Comparison of ENCODE assay signal across 38 cellular contexts in genomic region chr1:204900721-204901120, GRCh38. TPM values are rescaled to one million over a fixed set of nuclear protein-coding genes. Genes with fewer than 3 reads are reported as not detected.
"Had no signal": no experiment of that assay in that cellular context is flagged by ENCODE, and none has a peak within 500 bp of the region (broad histone marks: within the 10 kb centered on the region; RNA-seq: fewer than 3 reads in every experiment).

No MANE protein-coding gene starts in this region.

- H3K4me1 Mint-ChIP-seq: activated CD4-positive, alpha-beta memory T cell treated with anti-CD3 and anti-CD28 coated beads, Interleukin-2, amount 10 ng/mL, durations not matched to agents 7 days and 5 days; activated CD4-positive, alpha-beta T cell treated with anti-CD3 and anti-CD28 coated beads for 36 hours; activated CD4-positive, alpha-beta T cell treated with anti-CD3 and anti-CD28 coated beads, Interleukin-2, amount 10 ng/mL, durations not matched to agents 7 days and 5 days; activated CD8-positive, alpha-beta memory T cell treated with anti-CD3 and anti-CD28 coated beads, Interleukin-2, amount 10 ng/mL, durations not matched to agents 7 days and 5 days; activated naive CD4-positive, alpha-beta T cell treated with anti-CD3 and anti-CD28 coated beads, Interleukin-2, amount 10 ng/mL, durations not matched to agents 7 days and 5 days; activated naive CD4-positive, alpha-beta T cell treated with anti-CD3 and anti-CD28 coated beads, Interleukin-2, amount 50 U/mL, for 24 hours; activated naive CD8-positive, alpha-beta T cell treated with anti-CD3 and anti-CD28 coated beads, Interleukin-2, amount 10 ng/mL, durations not matched to agents 7 days and 5 days; activated naive CD8-positive, alpha-beta T cell treated with anti-CD3 and anti-CD28 coated beads, Interleukin-2, amount 50 U/mL, for 24 hours; central memory CD8-positive, alpha-beta T cell had no signal

- H3K27me3 ChIP-seq: ascending aorta had no signal

- H3K9me3 ChIP-seq: ascending aorta had no signal

- ATAC-seq: activated CD4-positive, alpha-beta T cell treated with anti-CD3 and anti-CD28 coated beads for 36 hours; activated CD4-positive, CD25-positive, alpha-beta regulatory T cell treated with anti-CD3 and anti-CD28 coated beads, Interleukin-2, amount 50 U/mL, for 24 hours; activated CD8-positive, alpha-beta memory T cell treated with anti-CD3 and anti-CD28 coated beads, Interleukin-2, amount 10 ng/mL, durations not matched to agents 7 days and 5 days; activated CD8-positive, alpha-beta T cell treated with anti-CD3 and anti-CD28 coated beads, Interleukin-2, amount 10 ng/mL, durations not matched to agents 7 days and 5 days; activated naive CD8-positive, alpha-beta T cell treated with anti-CD3 and anti-CD28 coated beads, Interleukin-2, amount 50 U/mL, for 24 hours had no signal

- H3K36me3 ChIP-seq: ascending aorta, cardiac muscle cell had no signal

- H3K4me1 ChIP-seq: ascending aorta had no signal

- H3K36me3 Mint-ChIP-seq: activated CD8-positive, alpha-beta memory T cell treated with anti-CD3 and anti-CD28 coated beads, Interleukin-2, amount 10 ng/mL, durations not matched to agents 7 days and 5 days; activated naive CD4-positive, alpha-beta T cell treated with anti-CD3 and anti-CD28 coated beads, Interleukin-2, amount 10 ng/mL, durations not matched to agents 7 days and 5 days; activated naive CD4-positive, alpha-beta T cell treated with anti-CD3 and anti-CD28 coated beads, Interleukin-2, amount 50 U/mL, for 24 hours; activated naive CD8-positive, alpha-beta T cell; activated naive CD8-positive, alpha-beta T cell treated with anti-CD3 and anti-CD28 coated beads, Interleukin-2, amount 10 ng/mL, durations not matched to agents 7 days and 5 days; brain had no signal

- H3K4me3 Mint-ChIP-seq: activated CD4-positive, alpha-beta memory T cell treated with anti-CD3 and anti-CD28 coated beads, Interleukin-2, amount 10 ng/mL, durations not matched to agents 7 days and 5 days; activated CD4-positive, alpha-beta T cell treated with anti-CD3 and anti-CD28 coated beads for 36 hours; activated CD4-positive, alpha-beta T cell treated with anti-CD3 and anti-CD28 coated beads, Interleukin-2, amount 10 ng/mL, durations not matched to agents 7 days and 5 days; activated CD8-positive, alpha-beta memory T cell treated with anti-CD3 and anti-CD28 coated beads, Interleukin-2, amount 10 ng/mL, durations not matched to agents 7 days and 5 days; activated CD8-positive, alpha-beta T cell treated with anti-CD3 and anti-CD28 coated beads, Interleukin-2, amount 10 ng/mL, durations not matched to agents 7 days and 5 days; activated naive CD4-positive, alpha-beta T cell treated with anti-CD3 and anti-CD28 coated beads, Interleukin-2, amount 10 ng/mL, durations not matched to agents 7 days and 5 days; activated naive CD4-positive, alpha-beta T cell treated with anti-CD3 and anti-CD28 coated beads, Interleukin-2, amount 50 U/mL, for 24 hours; activated naive CD8-positive, alpha-beta T cell; activated naive CD8-positive, alpha-beta T cell treated with anti-CD3 and anti-CD28 coated beads, Interleukin-2, amount 10 ng/mL, durations not matched to agents 7 days and 5 days; activated naive CD8-positive, alpha-beta T cell treated with anti-CD3 and anti-CD28 coated beads, Interleukin-2, amount 50 U/mL, for 24 hours; activated T-cell treated with anti-CD3 and anti-CD28 coated beads, Interleukin-2, amount 50 U/mL, for 24 hours; brain; central memory CD8-positive, alpha-beta T cell; T-helper 1 cell treated with Interleukin-12 subunit alpha and Interleukin-12 subunit beta and Interleukin-4 antibody, amounts not matched to agents 30 μg/mL and 1 μg/mL, for 36 hours; T-helper 2 cell treated with Interferon-gamma antibody and Interleukin-4, amounts not matched to agents 5 μg/mL and 100 μg/mL, for 36 hours had no signal

- H3K27ac ChIP-seq: ascending aorta, cardiac muscle cell, VCaP had no signal

- H3K27ac Mint-ChIP-seq: activated CD4-positive, alpha-beta memory T cell treated with anti-CD3 and anti-CD28 coated beads, Interleukin-2, amount 10 ng/mL, durations not matched to agents 7 days and 5 days; activated CD4-positive, alpha-beta T cell treated with anti-CD3 and anti-CD28 coated beads for 36 hours; activated CD4-positive, alpha-beta T cell treated with anti-CD3 and anti-CD28 coated beads, Interleukin-2, amount 10 ng/mL, durations not matched to agents 7 days and 5 days; activated CD8-positive, alpha-beta memory T cell treated with anti-CD3 and anti-CD28 coated beads, Interleukin-2, amount 10 ng/mL, durations not matched to agents 7 days and 5 days; activated CD8-positive, alpha-beta T cell treated with anti-CD3 and anti-CD28 coated beads, Interleukin-2, amount 10 ng/mL, durations not matched to agents 7 days and 5 days; activated naive CD4-positive, alpha-beta T cell treated with anti-CD3 and anti-CD28 coated beads, Interleukin-2, amount 10 ng/mL, durations not matched to agents 7 days and 5 days; activated naive CD4-positive, alpha-beta T cell treated with anti-CD3 and anti-CD28 coated beads, Interleukin-2, amount 50 U/mL, for 24 hours; activated naive CD8-positive, alpha-beta T cell; activated naive CD8-positive, alpha-beta T cell treated with anti-CD3 and anti-CD28 coated beads, Interleukin-2, amount 10 ng/mL, durations not matched to agents 7 days and 5 days; activated naive CD8-positive, alpha-beta T cell treated with anti-CD3 and anti-CD28 coated beads, Interleukin-2, amount 50 U/mL, for 24 hours; activated T-cell treated with anti-CD3 and anti-CD28 coated beads, Interleukin-2, amount 50 U/mL, for 24 hours; activated T-helper 2 cell treated with anti-CD3 and anti-CD28 coated beads, Interferon-gamma antibody, Interleukin-2, Interleukin-4, amounts not matched to agents 10 μg/mL and 5 μg/mL and 100 μg/mL, durations not matched to agents 14 hours and 24 hours and 36 hours; T-helper 1 cell treated with Interleukin-12 subunit alpha and Interleukin-12 subunit beta and Interleukin-4 antibody, amounts not matched to agents 30 μg/mL and 1 μg/mL, for 36 hours; T-helper 2 cell treated with Interferon-gamma antibody and Interleukin-4, amounts not matched to agents 5 μg/mL and 100 μg/mL, for 36 hours had no signal

- FAIRE-seq: bronchial epithelial cell, TTC549 had no signal

- H3K4me3 ChIP-seq: ascending aorta, cardiac muscle cell had no signal

- H3K9me3 Mint-ChIP-seq: activated CD4-positive, alpha-beta memory T cell treated with anti-CD3 and anti-CD28 coated beads, Interleukin-2, amount 10 ng/mL, durations not matched to agents 7 days and 5 days; activated CD4-positive, alpha-beta T cell treated with anti-CD3 and anti-CD28 coated beads, Interleukin-2, amount 10 ng/mL, durations not matched to agents 7 days and 5 days; activated naive CD4-positive, alpha-beta T cell treated with anti-CD3 and anti-CD28 coated beads, Interleukin-2, amount 10 ng/mL, durations not matched to agents 7 days and 5 days; activated naive CD4-positive, alpha-beta T cell treated with anti-CD3 and anti-CD28 coated beads, Interleukin-2, amount 50 U/mL, for 24 hours; activated naive CD8-positive, alpha-beta T cell treated with anti-CD3 and anti-CD28 coated beads, Interleukin-2, amount 10 ng/mL, durations not matched to agents 7 days and 5 days; activated naive CD8-positive, alpha-beta T cell treated with anti-CD3 and anti-CD28 coated beads, Interleukin-2, amount 50 U/mL, for 24 hours; activated T-cell treated with anti-CD3 and anti-CD28 coated beads, Interleukin-2, amount 50 U/mL, for 24 hours; activated T-helper 2 cell treated with anti-CD3 and anti-CD28 coated beads, Interferon-gamma antibody, Interleukin-2, Interleukin-4, amounts not matched to agents 10 μg/mL and 5 μg/mL and 100 μg/mL, durations not matched to agents 14 hours and 24 hours and 36 hours; brain; central memory CD8-positive, alpha-beta T cell; T-helper 1 cell treated with Interleukin-12 subunit alpha and Interleukin-12 subunit beta and Interleukin-4 antibody, amounts not matched to agents 30 μg/mL and 1 μg/mL, for 36 hours; T-helper 2 cell treated with Interferon-gamma antibody and Interleukin-4, amounts not matched to agents 5 μg/mL and 100 μg/mL, for 36 hours had no signal

- DNase-seq: activated CD4-positive, alpha-beta memory T cell treated with anti-CD3 and anti-CD28 coated beads, Interleukin-2, amount 10 ng/mL, durations not matched to agents 7 days and 5 days; activated CD4-positive, alpha-beta T cell treated with anti-CD3 and anti-CD28 coated beads for 1 hour; activated CD4-positive, alpha-beta T cell treated with anti-CD3 and anti-CD28 coated beads for 36 hours; activated CD4-positive, alpha-beta T cell treated with anti-CD3 and anti-CD28 coated beads for 48 hours; activated CD4-positive, alpha-beta T cell treated with anti-CD3 and anti-CD28 coated beads, Interleukin-2, amount 10 ng/mL, durations not matched to agents 7 days and 5 days; activated CD4-positive, alpha-beta T cell treated with anti-CD3 and anti-CD28 coated beads, Interleukin-2, amount 50 U/mL, for 48 hours; activated CD4-positive, CD25-positive, alpha-beta regulatory T cell; activated CD8-positive, alpha-beta memory T cell treated with anti-CD3 and anti-CD28 coated beads for 24 hours; activated CD8-positive, alpha-beta memory T cell treated with anti-CD3 and anti-CD28 coated beads, Interleukin-2, amount 10 ng/mL, durations not matched to agents 7 days and 5 days; activated CD8-positive, alpha-beta memory T cell treated with anti-CD3 and anti-CD28 coated beads, Interleukin-2, amount 50 U/mL, for 48 hours; activated CD8-positive, alpha-beta T cell treated with anti-CD3 and anti-CD28 coated beads, Interleukin-2, amount 10 ng/mL, durations not matched to agents 7 days and 5 days; activated effector memory CD4-positive, alpha-beta T cell treated with Interleukin-2 at 50 U/mL for 16 hours; activated gamma-delta T cell; activated naive CD4-positive, alpha-beta T cell treated with anti-CD3 and anti-CD28 coated beads, Interleukin-2, amount 10 ng/mL, durations not matched to agents 7 days and 5 days; activated naive CD4-positive, alpha-beta T cell treated with Interleukin-2 at 50 U/mL for 16 hours; activated naive CD8-positive, alpha-beta T cell treated with anti-CD3 and anti-CD28 coated beads, Interleukin-2, amount 10 ng/mL, durations not matched to agents 7 days and 5 days; activated naive CD8-positive, alpha-beta T cell treated with anti-CD3 and anti-CD28 coated beads, Interleukin-2, amount 50 U/mL, for 24 hours; activated T-cell treated with anti-CD3 and anti-CD28 coated beads, Interleukin-2, amount 50 U/mL, for 24 hours; activated T-cell treated with anti-CD3 and anti-CD28 coated beads, Interleukin-2, amount 50 U/mL, for 48 hours; amygdala; anterior cingulate cortex; caudate nucleus; cerebellar nuclear complex; T-helper 2 cell; T-helper 9 cell had no signal

RNA-seq across cellular contexts. Expression of gene NFASC, which starts 30.1 kb away (rescaled TPM):
- polyA plus RNA-seq: cardiac muscle cell had no signal
